In genomic region chr9:81506941-81507864, GRCh38 we compare ENCODE assay signal across 26 cellular contexts.
"Had no signal": no experiment of that assay in that cellular context is flagged by ENCODE, and none has a peak within 500 bp of the region (broad histone marks: within the 10 kb centered on the region; RNA-seq: fewer than 3 reads in every experiment).

No MANE protein-coding gene starts in this region.

- H3K27ac ChIP-seq: heart right ventricle, hepatocyte, left ventricle myocardium inferior, pancreas, prostate gland, skin epidermis, spleen, thyroid gland, transverse colon, upper lobe of left lung had no signal

- ATAC-seq: heart right ventricle; mucosa of descending colon; naive thymus-derived CD4-positive, alpha-beta T cell; natural killer cell treated with Interleukin-12 subunit alpha and Interleukin-12 subunit beta and Interleukin-15 and Interleukin-18, amount 100 ng/mL, for 72 hours; pancreas; right cardiac atrium; sciatic nerve had no signal

- H3K36me3 ChIP-seq: heart right ventricle, left ventricle myocardium inferior, pancreas, prostate gland, spleen, thyroid gland, transverse colon, upper lobe of left lung had no signal

- FAIRE-seq: pancreas, urothelium cell line had no signal

- H3K9me3 ChIP-seq: left ventricle myocardium inferior, mucosa of descending colon, pancreas, prostate gland, thyroid gland, transverse colon had no signal

- H3K4me3 ChIP-seq: heart right ventricle, hepatocyte, left ventricle myocardium inferior, lung, mucosa of descending colon, pancreas, prostate gland, skin epidermis, spleen, thyroid gland, transverse colon, upper lobe of left lung had no signal

- DNase-seq: heart right ventricle; islet precursor cell; left ventricle myocardium inferior; midbrain; mucosa of descending colon; naive thymus-derived CD4-positive, alpha-beta T cell; nucleus accumbens; pancreas; retina; right cardiac atrium; spleen; stimulated activated CD4-positive, alpha-beta T cell treated with anti-CD3 and anti-CD28 coated beads, Interleukin-4, amount 100 ng/mL, for 4 hours; stimulated activated CD8-positive, alpha-beta memory T cell treated with anti-CD3 and anti-CD28 coated beads, Interleukin-4, amount 100 ng/mL, for 48 hours; stimulated activated naive B cell treated with anti-CD40 and anti-IgM and Interleukin-4, amounts not matched to agents 10 μg/mL and 1 μg/mL and 100 μg/mL, for 72 hours; substantia nigra; thyroid gland; transverse colon had no signal

- H3K4me1 Mint-ChIP-seq: naive thymus-derived CD4-positive, alpha-beta T cell had no signal

- H3K4me2 ChIP-seq: hepatocyte had no signal

- H3K27me3 Mint-ChIP-seq: stimulated activated naive CD8-positive, alpha-beta T cell treated with anti-CD3 and anti-CD28 coated beads, Interleukin-15, Interleukin-2, amounts not matched to agents 100 ng/mL and 50 ng/mL, for 24 hours had no signal

- H3K4me3 Mint-ChIP-seq: naive thymus-derived CD4-positive, alpha-beta T cell; natural killer cell treated with Interleukin-12 subunit alpha and Interleukin-12 subunit beta and Interleukin-15 and Interleukin-18, amount 100 ng/mL, for 72 hours; stimulated activated naive CD8-positive, alpha-beta T cell treated with anti-CD3 and anti-CD28 coated beads, Interleukin-15, Interleukin-2, amounts not matched to agents 100 ng/mL and 50 ng/mL, for 24 hours had no signal

- H2AFZ ChIP-seq: hepatocyte had no signal

- H3K9me3 Mint-ChIP-seq: natural killer cell treated with Interleukin-12 subunit alpha and Interleukin-12 subunit beta and Interleukin-15 and Interleukin-18, amount 100 ng/mL, for 72 hours had no signal

- H3K27ac Mint-ChIP-seq: naive thymus-derived CD4-positive, alpha-beta T cell; natural killer cell treated with Interleukin-12 subunit alpha and Interleukin-12 subunit beta and Interleukin-15 and Interleukin-18, amount 100 ng/mL, for 72 hours; stimulated activated naive B cell treated with anti-CD40 and anti-IgM and Interleukin-4, amounts not matched to agents 10 μg/mL and 1 μg/mL and 100 μg/mL, for 72 hours; stimulated activated naive CD8-positive, alpha-beta T cell treated with anti-CD3 and anti-CD28 coated beads, Interleukin-15, Interleukin-2, amounts not matched to agents 100 ng/mL and 50 ng/mL, for 24 hours had no signal

- H3K27me3 ChIP-seq: heart right ventricle, hepatocyte, pancreas, thyroid gland, transverse colon, upper lobe of left lung had no signal

- H3K4me1 ChIP-seq: heart right ventricle, left ventricle myocardium inferior, pancreas, prostate gland, spleen, thyroid gland, transverse colon, upper lobe of left lung had no signal
